Comparison of ENCODE assay signal across 2 cellular contexts in genomic region chr12:52190860-52191729, GRCh38.
TF ChIP-seq lines count a peak whose summit lies in the region.

No MANE protein-coding gene starts in this region.

TF ChIP-seq in IMR-90, 13 proteins besides CTCF, POLR2A, EP300 and RAD21:
- TF ChIP-seq RFX5 (IDR thresholded peaks at IDR 0.05; ENCODE audit: low read depth, low read length) (no peak), MXI1 (IDR thresholded peaks at IDR 0.05; ENCODE audit: borderline replicate concordance, low read depth, low read length) (no peak), FOS (IDR thresholded peaks at IDR 0.05; ENCODE audit: low read depth, low read length) (no peak)
TF ChIP-seq in IMR-90: peak in this region for 0.

TF ChIP-seq in endothelial cell of umbilical vein, 7 proteins besides CTCF, POLR2A, EP300 and RAD21:
- no peak for TF ChIP-seq MAX (IDR thresholded peaks at IDR 0.05; ENCODE audit: insufficient read depth, insufficient read length)
- TF ChIP-seq EZH2 (IDR thresholded peaks at IDR 0.05; ENCODE audit: borderline replicate concordance, low read depth, low read length, severe bottlenecking), result no peak
- TF ChIP-seq MYC (IDR thresholded peaks at IDR 0.05; ENCODE audit: low read depth, low read length), result no peak
- TF ChIP-seq GATA2 (IDR thresholded peaks at IDR 0.05; ENCODE audit: insufficient read depth, insufficient read length, low read depth, low read length), result no peak
- TF ChIP-seq POLR2AphosphoS5 (IDR thresholded peaks at IDR 0.05; ENCODE audit: insufficient read depth, low read depth, low read length), result no peak
- TF ChIP-seq FOS (IDR thresholded peaks at IDR 0.05; ENCODE audit: borderline replicate concordance, insufficient read depth, low read length), result no peak
- TF ChIP-seq JUN (IDR thresholded peaks at IDR 0.05; ENCODE audit: borderline replicate concordance, insufficient read depth, insufficient read length, low read depth), result no peak
